In the genomic region with DNA sequence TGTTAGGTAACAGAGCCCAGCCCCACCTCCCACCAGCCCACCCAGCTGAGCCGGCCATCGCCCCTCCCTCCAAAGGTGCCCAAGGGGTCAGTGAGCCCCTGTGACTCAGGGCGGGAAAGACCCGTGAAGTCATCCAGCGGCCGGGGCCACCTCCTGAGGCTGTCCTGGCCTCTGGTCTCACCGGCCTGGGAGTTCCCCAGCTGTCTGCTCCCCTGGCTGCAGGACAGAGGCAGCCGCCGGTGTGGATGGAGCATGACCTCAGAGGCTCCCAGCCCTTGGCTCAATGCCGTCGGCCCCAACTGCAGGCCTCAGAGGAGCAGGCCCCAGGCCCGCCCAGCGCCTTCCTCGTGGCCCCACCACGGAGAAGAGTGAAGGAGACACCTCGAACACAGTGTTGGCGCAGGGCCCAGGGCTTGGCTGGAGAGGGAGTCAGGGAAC, we compare ENCODE assay signal across 11 cellular contexts. TPM values are rescaled to one million over a fixed set of nuclear protein-coding genes. Genes with fewer than 3 reads are reported as not detected.
DNase-seq lines count a peak whose midpoint lies in the region; ATAC-seq and TF ChIP-seq lines count a peak whose summit lies in the region.
"Had no signal": no experiment of that assay in that cellular context is flagged by ENCODE, and none has a peak within 500 bp of the region (broad histone marks: within the 10 kb centered on the region; RNA-seq: fewer than 3 reads in every experiment).

No MANE protein-coding gene starts in this region.

- TF ChIP-seq POLR2A in GM18505 (IDR thresholded peaks at IDR 0.05; ENCODE audit: borderline replicate concordance, extremely low read depth, insufficient read depth, insufficient read length): no peak

- intact Hi-C loops in left cardiac atrium (cut with DNase I): no loop called here

- H3K4me3 ChIP-seq in GM23338: no peak overlapping the region
- no peak overlapping the region for H3K4me3 ChIP-seq in rectal smooth muscle tissue (ENCODE audit: low read length)

- H3K36me3 ChIP-seq in GM23338 (ENCODE audit: insufficient read depth): no peaks in the 10 kb centered on the region
- no peaks in the 10 kb centered on the region for H3K36me3 ChIP-seq in rectal smooth muscle tissue (ENCODE audit: control insufficient read depth, insufficient read depth, low read length)

- H3K4me1 Mint-ChIP-seq in GM23338: peaks cover 15% of the 10 kb centered on the region
- H3K4me1 Mint-ChIP-seq in WTC11: peaks cover 9% of the 10 kb centered on the region

- H3K4me1 ChIP-seq in GM23338 (ENCODE audit: insufficient read depth): no peaks in the 10 kb centered on the region
- H3K4me1 ChIP-seq in rectal smooth muscle tissue (ENCODE audit: control insufficient read depth, insufficient read depth, low read length): peaks cover 10% of the 10 kb centered on the region

- H3K4me3 Mint-ChIP-seq in GM23338 (no peak overlapping the region), WTC11 (no peak overlapping the region)
- H3K4me3 Mint-ChIP-seq: CD4-positive, CD25-positive, alpha-beta regulatory T cell had no signal

- DNase-seq in GM23338 (ENCODE audit: low spot score) (no peak), WTC11 (ENCODE audit: low spot score) (no peak), left cardiac atrium (peak; percentile 83), NCI-H526 (lab: John Stamatoyannopoulos, UW) (no peak)
- DNase-seq in activated CD4-positive, CD25-positive, alpha-beta regulatory T cell treated with anti-CD3 and anti-CD28 coated beads, Interleukin-2, amount 50 U/mL, for 72 hours: no peak
- DNase-seq in activated effector memory CD4-positive, alpha-beta T cell treated with Interleukin-2 at 50 U/mL for 16 hours: no peak
- DNase-seq: amygdala; CD4-positive, CD25-positive, alpha-beta regulatory T cell; stimulated activated naive CD4-positive, alpha-beta T cell had no signal

- ATAC-seq in GM23338: peak; percentile 31
- 0 out of 2 replicates have a peak, but pooled peaks have one; percentile 15 for ATAC-seq in WTC11
- peak; percentile 54 to 75 for ATAC-seq in left cardiac atrium
- no peak for ATAC-seq in GM18505 (IDR thresholded peaks at IDR 0.05; ENCODE audit: unreplicated experiment)

- no peak overlapping the region for H3K4me2 ChIP-seq in GM23338

- H3K9me3 Mint-ChIP-seq in GM23338 (no peaks in the 10 kb centered on the region; the same call in 2 of the 3 replicates), WTC11 (no peaks in the 10 kb centered on the region)

- no peak overlapping the region for H3K9ac ChIP-seq in rectal smooth muscle tissue (ENCODE audit: low read length)

- CTCF ChIA-PET in WTC11 (lab: Charles Lee): interaction anchor here (0.6 to 3.2 kb wide), 13 partner anchors 12 to 218 kb away, joined by 3 to 13 read pairs (median 4); partner anchors contain the start of gene PDGFB

- no peak overlapping the region for H2AFZ ChIP-seq in GM23338

- no peaks in the 10 kb centered on the region for H3K9me2 ChIP-seq in GM23338 (ENCODE audit: insufficient read depth)

- H3K27ac ChIP-seq in GM23338 (ENCODE audit: low read depth) (no peak overlapping the region), rectal smooth muscle tissue (ENCODE audit: low read depth, low read length) (peak overlapping the region; percentile 8)

- H3K36me3 Mint-ChIP-seq in GM23338 (ENCODE audit: low read depth): no peaks in the 10 kb centered on the region
- H3K36me3 Mint-ChIP-seq in WTC11: no peaks in the 10 kb centered on the region
- H3K36me3 Mint-ChIP-seq: CD4-positive, CD25-positive, alpha-beta regulatory T cell had no signal

- H4K20me1 ChIP-seq in GM23338 (replicated peaks; ENCODE audit: insufficient read depth): no peaks in the 10 kb centered on the region

- H3F3A ChIP-seq in GM23338 (replicated peaks; ENCODE audit: low read depth): no peaks in the 10 kb centered on the region

- no peak for TF ChIP-seq CTCF in GM23338 (conservative IDR thresholded peaks at IDR 0.05; ENCODE audit: low read depth in 2 of 2)
- no peak for TF ChIP-seq CTCF in WTC11 (IDR thresholded peaks at IDR 0.05)

- H3K27ac Mint-ChIP-seq in GM23338 (no peak overlapping the region), WTC11 (no peak overlapping the region)
- H3K27ac Mint-ChIP-seq: CD4-positive, CD25-positive, alpha-beta regulatory T cell had no signal

- H3K79me2 ChIP-seq in GM23338 (replicated peaks; ENCODE audit: insufficient read depth): no peaks in the 10 kb centered on the region

- no peaks in the 10 kb centered on the region for H3K27me3 ChIP-seq in GM23338 (ENCODE audit: insufficient read depth)
- H3K27me3 ChIP-seq in rectal smooth muscle tissue (ENCODE audit: control insufficient read depth, insufficient read depth, low read length): no peaks in the 10 kb centered on the region

- H3K27me3 Mint-ChIP-seq in GM23338 (ENCODE audit: insufficient read depth, low read depth, poor library complexity) (peaks cover 31% of the 10 kb centered on the region), WTC11 (ENCODE audit: low read depth) (no peaks in the 10 kb centered on the region)

- POLR2A ChIA-PET in WTC11 (lab: Charles Lee): no interaction called here

TF ChIP-seq in GM23338, 12 proteins besides CTCF, POLR2A, EP300 and RAD21 (continues in another document):
- TF ChIP-seq STAT1 (IDR thresholded peaks at IDR 0.05; ENCODE audit: unreplicated experiment): no peak

TF ChIP-seq in WTC11, 78 proteins besides CTCF, POLR2A, EP300 and RAD21:
- no peak for TF ChIP-seq RORB (CRISPR knock-in tag; IDR thresholded peaks at IDR 0.05)
- TF ChIP-seq GABPB1 (CRISPR knock-in tag; IDR thresholded peaks at IDR 0.05): peak; percentile 36; the same call in 1 of the 2 replicates
- TF ChIP-seq, protein P1, sequence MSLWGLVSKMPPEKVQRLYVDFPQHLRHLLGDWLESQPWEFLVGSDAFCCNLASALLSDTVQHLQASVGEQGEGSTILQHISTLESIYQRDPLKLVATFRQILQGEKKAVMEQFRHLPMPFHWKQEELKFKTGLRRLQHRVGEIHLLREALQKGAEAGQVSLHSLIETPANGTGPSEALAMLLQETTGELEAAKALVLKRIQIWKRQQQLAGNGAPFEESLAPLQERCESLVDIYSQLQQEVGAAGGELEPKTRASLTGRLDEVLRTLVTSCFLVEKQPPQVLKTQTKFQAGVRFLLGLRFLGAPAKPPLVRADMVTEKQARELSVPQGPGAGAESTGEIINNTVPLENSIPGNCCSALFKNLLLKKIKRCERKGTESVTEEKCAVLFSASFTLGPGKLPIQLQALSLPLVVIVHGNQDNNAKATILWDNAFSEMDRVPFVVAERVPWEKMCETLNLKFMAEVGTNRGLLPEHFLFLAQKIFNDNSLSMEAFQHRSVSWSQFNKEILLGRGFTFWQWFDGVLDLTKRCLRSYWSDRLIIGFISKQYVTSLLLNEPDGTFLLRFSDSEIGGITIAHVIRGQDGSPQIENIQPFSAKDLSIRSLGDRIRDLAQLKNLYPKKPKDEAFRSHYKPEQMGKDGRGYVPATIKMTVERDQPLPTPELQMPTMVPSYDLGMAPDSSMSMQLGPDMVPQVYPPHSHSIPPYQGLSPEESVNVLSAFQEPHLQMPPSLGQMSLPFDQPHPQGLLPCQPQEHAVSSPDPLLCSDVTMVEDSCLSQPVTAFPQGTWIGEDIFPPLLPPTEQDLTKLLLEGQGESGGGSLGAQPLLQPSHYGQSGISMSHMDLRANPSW (CRISPR knock-in tag; conservative IDR thresholded peaks at IDR 0.05; ENCODE audit: low read depth): no peak

RNA-seq across cellular contexts. Expression of gene RPL3, which starts 28.7 kb away (rescaled TPM):
- total RNA-seq in GM23338 (2014; rRNA removed; shearing (Covaris generic)): 2,755 and 3,244 TPM in 2 replicates
- polyA plus RNA-seq in GM23338 (2016; fragmentation: Nextera tagmentation; extraction: Ambion mirVana): 1,846 and 1,983 TPM in 2 replicates
- total RNA-seq in WTC11 (2021): 3,009 to 3,279 TPM (median 3,249 TPM) in 3 replicates
- total RNA-seq in left cardiac atrium: 1,000 to 10,000 TPM in 1 of 2 donors, 100 to 1,000 TPM in 1; 796 to 1,078 TPM

RNA-seq across cellular contexts. Expression of gene PDGFB, which starts 46.0 kb away (rescaled TPM):
- total RNA-seq in GM23338 (2014; rRNA removed; shearing (Covaris generic)): 5.2 and 8.0 TPM in 2 replicates
- 1.9 and 2.2 TPM in 2 replicates for polyA plus RNA-seq in GM23338 (2016; fragmentation: Nextera tagmentation; extraction: Ambion mirVana)
- total RNA-seq in WTC11 (2021): 6.8 to 9.2 TPM (median 7.7 TPM) in 3 replicates
- total RNA-seq in left cardiac atrium: 10 to 100 TPM; 17.5 to 51.2 TPM

RNA-seq across cellular contexts. Expression of gene SYNGR1, which starts 59.0 kb away (rescaled TPM):
- total RNA-seq in GM23338 (2014; rRNA removed; shearing (Covaris generic)): 12.3 and 30.9 TPM in 2 replicates
- polyA plus RNA-seq in GM23338 (2016; fragmentation: Nextera tagmentation; extraction: Ambion mirVana): 37.0 and 37.7 TPM in 2 replicates
- 26.5 to 35.3 TPM (median 28.7 TPM) in 3 replicates for total RNA-seq in WTC11 (2021)
- 10 to 100 TPM; 48.3 to 60.8 TPM for total RNA-seq in left cardiac atrium
